17 cellular contexts compared by ENCODE assay signal in the genomic region with DNA sequence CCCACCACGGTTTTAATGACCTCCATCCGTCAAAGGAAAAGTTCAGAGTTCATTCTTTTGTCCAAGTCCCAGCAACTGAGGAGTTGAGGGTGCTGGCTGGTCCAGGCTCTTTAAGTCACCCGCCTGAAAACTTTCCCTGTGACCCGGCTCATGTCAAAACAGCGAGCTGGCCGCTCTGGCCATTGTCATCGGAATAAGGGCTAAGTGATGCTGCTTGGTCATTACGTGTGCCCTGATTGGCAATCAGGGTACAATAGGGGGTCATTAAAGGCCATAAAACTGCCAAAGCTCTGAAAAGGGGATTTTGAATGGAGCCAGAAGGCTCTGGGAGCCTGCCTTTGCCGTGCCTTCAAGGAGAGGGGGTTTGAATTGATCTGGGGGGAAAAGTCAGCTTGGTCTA.
DNase-seq lines count a peak whose midpoint lies in the region; ATAC-seq, FAIRE-seq and TF ChIP-seq lines count a peak whose summit lies in the region.
"Had no signal": no experiment of that assay in that cellular context is flagged by ENCODE, and none has a peak within 500 bp of the region (broad histone marks: within the 10 kb centered on the region; RNA-seq: fewer than 3 reads in every experiment).

No MANE protein-coding gene starts in this region.

- no peaks in the 10 kb centered on the region for H3K36me3 ChIP-seq in BLaER1 treated with 17β-estradiol and CSF1 and Interleukin-3, amounts not matched to agents 10 nM and 100 nM
- H3K36me3 ChIP-seq in ectodermal cell (ENCODE audit: control insufficient read depth, insufficient read depth, low read length), result no peaks in the 10 kb centered on the region
- H3K36me3 ChIP-seq: BE2C had no signal

- H4K20me1 ChIP-seq in BLaER1 treated with 17β-estradiol and CSF1 and Interleukin-3, amounts not matched to agents 10 nM and 100 nM, result peaks cover 0 to 12% (median 0%) of the 10 kb centered on the region in 11 experiments; a peak in 3 of 22 replicates

- ATAC-seq in GM21529 (IDR thresholded peaks at IDR 0.05; ENCODE audit: unreplicated experiment), result no peak
- ATAC-seq: HCT116 had no signal

- H3K9ac ChIP-seq in BLaER1 treated with 17β-estradiol and CSF1 and Interleukin-3, amounts not matched to agents 10 nM and 100 nM, result 0 out of 22 replicates have a peak overlapping the region, but pooled peaks of 1 of the 11 experiments have one; percentile 63
- H3K9ac ChIP-seq: GM23248 had no signal

- WGBS in ectodermal cell, 2 experiments, result 52 to 61% methylated on average over 9 of the region's 9 CpGs

- no peak for TF ChIP-seq POLR2A in GM12891 (IDR thresholded peaks at IDR 0.05; ENCODE audit: low read depth, low read length)

- peaks cover 63% of the 10 kb centered on the region for H3K27me3 Mint-ChIP-seq in neural crest cell (ENCODE audit: low read depth)

- peaks cover 17 to 68% (median 47%) of the 10 kb centered on the region in 11 experiments for H3K27me3 ChIP-seq in BLaER1 treated with 17β-estradiol and CSF1 and Interleukin-3, amounts not matched to agents 10 nM and 100 nM
- no peaks in the 10 kb centered on the region for H3K27me3 ChIP-seq in ectodermal cell (ENCODE audit: control insufficient read depth, insufficient read depth, low read length, poor library complexity, severe bottlenecking)

- peak overlapping the region in 4 of 11 experiments; percentile 2 to 77 (median 64); a peak in 6 of 22 replicates for H3K27ac ChIP-seq in BLaER1 treated with 17β-estradiol and CSF1 and Interleukin-3, amounts not matched to agents 10 nM and 100 nM
- peak overlapping the region; percentile 20 for H3K27ac ChIP-seq in ectodermal cell (ENCODE audit: insufficient read depth, low read depth, low read length, poor library complexity, severe bottlenecking)
- H3K27ac ChIP-seq: GM23248, HL-60 had no signal

- peaks cover 5% of the 10 kb centered on the region for H3K9me3 Mint-ChIP-seq in neural crest cell

- H3K4me3 ChIP-seq in BLaER1 treated with 17β-estradiol and CSF1 and Interleukin-3, amounts not matched to agents 10 nM and 100 nM, result 0 out of 20 replicates have a peak overlapping the region, but pooled peaks of 1 of the 10 experiments have one; percentile 57
- H3K4me3 ChIP-seq in ectodermal cell (ENCODE audit: insufficient read depth, low read depth, low read length), result no peak overlapping the region
- H3K4me3 ChIP-seq: GM23248 had no signal

- H3K4me2 ChIP-seq in BLaER1 treated with 17β-estradiol and CSF1 and Interleukin-3, amounts not matched to agents 10 nM and 100 nM, result peak overlapping the region; percentile 80 to 96 (median 88)

- no peak overlapping the region for H3K27ac Mint-ChIP-seq in neural crest cell (ENCODE audit: unreplicated experiment)

- DNase-seq in neural crest cell (ENCODE audit: low read depth, low spot score) (peak; percentile 49), GM12891 (ENCODE audit: insufficient read length, low spot score) (no peak), GM19238 (ENCODE audit: insufficient read length, low spot score) (no peak), islet precursor cell (no peak)
- DNase-seq: BE2C; Caco-2; CD8-positive, alpha-beta memory T cell; DND-41; GF-D8; GM23248 had no signal

- peak overlapping the region; percentile 56 for H3K4me3 Mint-ChIP-seq in neural crest cell
- H3K4me3 Mint-ChIP-seq: CD8-positive, alpha-beta memory T cell had no signal

- peaks cover 37 to 43% (median 41%) of the 10 kb centered on the region in 11 experiments for H3K9me3 ChIP-seq in BLaER1 treated with 17β-estradiol and CSF1 and Interleukin-3, amounts not matched to agents 10 nM and 100 nM (replicated peaks in 1 of 11)
- H3K9me3 ChIP-seq in ectodermal cell (ENCODE audit: control insufficient read depth, low read length), result no peaks in the 10 kb centered on the region
- H3K9me3 ChIP-seq: BE2C had no signal

- H3K4me1 ChIP-seq in BLaER1 treated with 17β-estradiol and CSF1 and Interleukin-3, amounts not matched to agents 10 nM and 100 nM, result peaks cover 37 to 56% (median 46%) of the 10 kb centered on the region in 10 experiments
- peaks cover 13% of the 10 kb centered on the region for H3K4me1 ChIP-seq in ectodermal cell (ENCODE audit: control insufficient read depth, insufficient read depth, low read length)
- H3K4me1 ChIP-seq: BE2C, Caco-2 had no signal

- no peak for TF ChIP-seq CTCF in neural crest cell (conservative IDR thresholded peaks at IDR 0.05)

- H3K36me3 Mint-ChIP-seq in neural crest cell (ENCODE audit: low read depth), result peaks cover 8% of the 10 kb centered on the region
- H3K36me3 Mint-ChIP-seq: CD8-positive, alpha-beta memory T cell had no signal

- FAIRE-seq in GM12891 (lab: Jason Lieb, UNC), result no peak
- FAIRE-seq: A204.1, H54 had no signal

- peaks cover 40% of the 10 kb centered on the region for H3K4me1 Mint-ChIP-seq in neural crest cell
- H3K4me1 Mint-ChIP-seq: CD8-positive, alpha-beta memory T cell had no signal

TF ChIP-seq in GM12891, 5 proteins besides CTCF, POLR2A, EP300 and RAD21:
- TF ChIP-seq POU2F2 (IDR thresholded peaks at IDR 0.05; ENCODE audit: low read depth, low read length) (no peak), PAX5 (IDR thresholded peaks at IDR 0.05; ENCODE audit: insufficient read depth, low read length, severe bottlenecking) (no peak), TAF1 (IDR thresholded peaks at IDR 0.05; ENCODE audit: low read depth, low read length) (no peak), SPI1 (IDR thresholded peaks at IDR 0.05; ENCODE audit: low read depth, low read length) (no peak), POLR2AphosphoS5 (IDR thresholded peaks at IDR 0.05; ENCODE audit: low read depth, low read length) (no peak)
